Comparison of ENCODE assay signal across 20 cellular contexts in the genomic region with DNA sequence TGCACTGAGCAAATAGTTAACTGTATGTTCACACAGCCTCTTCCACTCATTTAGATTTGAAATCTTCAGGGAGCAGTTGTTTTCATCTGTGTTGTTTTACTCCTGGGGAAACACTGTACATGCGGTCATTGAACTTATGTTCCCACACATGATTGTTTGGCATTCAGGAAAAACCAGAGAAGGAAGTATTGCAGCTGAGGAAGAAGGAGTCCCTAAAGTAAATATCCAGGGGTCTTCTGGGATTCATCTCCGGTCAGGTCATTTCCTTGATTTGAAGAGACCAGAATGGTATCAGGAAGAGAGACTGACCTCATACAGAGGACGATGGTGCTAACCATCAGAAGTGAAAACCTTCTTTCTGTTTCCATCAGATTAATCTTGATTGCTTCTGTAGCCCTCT.
"Had no signal": no experiment of that assay in that cellular context is flagged by ENCODE, and none has a peak within 500 bp of the region (broad histone marks: within the 10 kb centered on the region; RNA-seq: fewer than 3 reads in every experiment).

No MANE protein-coding gene starts in this region.

- H3K27me3 Mint-ChIP-seq: activated naive CD4-positive, alpha-beta T cell treated with anti-CD3 and anti-CD28 coated beads, Interleukin-2, amount 10 ng/mL, durations not matched to agents 7 days and 5 days had no signal

- H3K27ac ChIP-seq: body of pancreas, tibial nerve had no signal

- H3K4me1 Mint-ChIP-seq: activated T-helper 17 cell treated with anti-CD3 and anti-CD28 coated beads, Interleukin-2, amount 50 U/mL, for 72 hours; stimulated activated effector memory CD8-positive, alpha-beta T cell treated with anti-CD3 and anti-CD28 coated beads, Interleukin-12 subunit alpha, Interleukin-12 subunit beta, amount 100 ng/mL, for 72 hours; T-helper 17 cell had no signal

- H3K36me3 ChIP-seq: adrenal gland had no signal

- H3K9me3 Mint-ChIP-seq: activated naive CD4-positive, alpha-beta T cell treated with anti-CD3 and anti-CD28 coated beads, Interleukin-2, amount 10 ng/mL, durations not matched to agents 7 days and 5 days; activated T-helper 17 cell treated with anti-CD3 and anti-CD28 coated beads, Interleukin-2, amount 50 U/mL, for 72 hours; endodermal cell; natural killer cell; stimulated activated effector memory CD8-positive, alpha-beta T cell treated with anti-CD3 and anti-CD28 coated beads, Interleukin-12 subunit alpha, Interleukin-12 subunit beta, amount 100 ng/mL, for 72 hours; WTC11 had no signal

- H3K27ac Mint-ChIP-seq: activated naive CD4-positive, alpha-beta T cell treated with anti-CD3 and anti-CD28 coated beads, Interleukin-2, amount 10 ng/mL, durations not matched to agents 7 days and 5 days; activated T-helper 17 cell treated with anti-CD3 and anti-CD28 coated beads, Interleukin-2, amount 50 U/mL, for 72 hours; endodermal cell; natural killer cell; stimulated activated effector memory CD8-positive, alpha-beta T cell treated with anti-CD3 and anti-CD28 coated beads, Interleukin-12 subunit alpha, Interleukin-12 subunit beta, amount 100 ng/mL, for 72 hours; T-helper 17 cell; WTC11 had no signal

- H3K4me1 ChIP-seq: adrenal gland, body of pancreas, psoas muscle had no signal

- H3K27me3 ChIP-seq: adrenal gland, body of pancreas, tibial nerve had no signal

- H3K9me3 ChIP-seq: adrenal gland, body of pancreas, mucosa of descending colon, psoas muscle, tibial nerve had no signal

- H3K4me3 ChIP-seq: adrenal gland, body of pancreas, mucosa of descending colon, psoas muscle, skin epidermis, tibial nerve had no signal

- ATAC-seq: activated T-helper 17 cell treated with anti-CD3 and anti-CD28 coated beads, Interleukin-2, amount 50 U/mL, for 72 hours; body of pancreas; esophagus mucosa; mucosa of descending colon; natural killer cell; psoas muscle; stimulated activated effector memory CD8-positive, alpha-beta T cell treated with anti-CD3 and anti-CD28 coated beads, Interleukin-12 subunit alpha, Interleukin-12 subunit beta, amount 100 ng/mL, for 72 hours; T-helper 17 cell; WTC11 had no signal

- H3K4me3 Mint-ChIP-seq: activated naive CD4-positive, alpha-beta T cell treated with anti-CD3 and anti-CD28 coated beads, Interleukin-2, amount 10 ng/mL, durations not matched to agents 7 days and 5 days; activated T-helper 17 cell treated with anti-CD3 and anti-CD28 coated beads, Interleukin-2, amount 50 U/mL, for 72 hours; endodermal cell; natural killer cell; stimulated activated effector memory CD8-positive, alpha-beta T cell treated with anti-CD3 and anti-CD28 coated beads, Interleukin-12 subunit alpha, Interleukin-12 subunit beta, amount 100 ng/mL, for 72 hours; T-helper 17 cell; WTC11 had no signal

- DNase-seq: activated CD4-positive, alpha-beta T cell treated with anti-CD3 and anti-CD28 coated beads for 48 hours; activated CD8-positive, alpha-beta memory T cell treated with anti-CD3 and anti-CD28 coated beads for 24 hours; activated naive CD4-positive, alpha-beta T cell treated with anti-CD3 and anti-CD28 coated beads, Interleukin-2, amount 10 ng/mL, durations not matched to agents 7 days and 5 days; adrenal gland; body of pancreas; endodermal cell; foreskin fibroblast; head of caudate nucleus; islet precursor cell; mucosa of descending colon; natural killer cell; occipital lobe; psoas muscle; T-helper 17 cell had no signal
